ENCODE assay signal across 9 cellular contexts in the genomic region with DNA sequence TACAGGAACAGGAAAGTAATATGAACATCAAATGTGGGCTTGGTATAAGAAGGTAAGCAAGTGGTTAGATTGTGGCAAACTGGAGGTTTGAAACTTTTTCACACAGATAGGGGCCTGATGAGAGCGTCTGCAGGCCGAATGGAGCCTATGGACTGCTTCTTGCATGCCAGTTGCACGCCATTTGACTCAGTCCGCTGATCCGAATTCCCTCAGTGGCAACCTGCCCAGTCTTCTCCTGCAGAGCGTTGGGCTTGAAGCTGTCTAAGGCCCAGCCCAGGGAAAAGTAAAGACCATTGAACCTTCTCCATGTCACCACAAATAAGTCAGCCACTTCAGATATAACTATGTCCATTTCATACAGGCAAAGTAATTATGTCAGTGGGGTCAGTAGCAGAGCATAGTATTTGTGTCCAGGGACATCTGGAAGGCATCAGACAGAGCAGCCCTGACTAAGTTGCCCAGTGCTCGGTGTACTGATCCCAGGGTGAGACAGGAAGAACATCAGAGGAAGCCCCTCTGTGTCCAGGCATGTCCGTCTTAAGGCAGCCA. TPM values are rescaled to one million over a fixed set of nuclear protein-coding genes. Genes with fewer than 3 reads are reported as not detected.
DNase-seq lines count a peak whose midpoint lies in the region; ATAC-seq and TF ChIP-seq lines count a peak whose summit lies in the region.
"Had no signal": no experiment of that assay in that cellular context is flagged by ENCODE, and none has a peak within 500 bp of the region (broad histone marks: within the 10 kb centered on the region; RNA-seq: fewer than 3 reads in every experiment).

No MANE protein-coding gene starts in this region.

- no peak overlapping the region for H3K4me3 ChIP-seq in WERI-Rb-1 (ENCODE audit: low read depth, low read length)
- H3K4me3 ChIP-seq in effector memory CD4-positive, alpha-beta T cell (ENCODE audit: insufficient read depth, low read depth, low read length, poor library complexity, severe bottlenecking): no peak overlapping the region
- H3K4me3 ChIP-seq in skeletal muscle tissue (ENCODE audit: low read length in 3 of 3): no peak overlapping the region
- H3K4me3 ChIP-seq in trophoblast cell (ENCODE audit: low read depth, low read length): no peak overlapping the region

- H3K9ac ChIP-seq in skeletal muscle tissue (ENCODE audit: low read depth in 1 of 3, low read length in 3 of 3) (no peak overlapping the region), trophoblast cell (ENCODE audit: low read length) (no peak overlapping the region)

- H3K4me2 ChIP-seq in trophoblast cell (ENCODE audit: low read length): no peak overlapping the region

- H3K4me1 ChIP-seq in effector memory CD4-positive, alpha-beta T cell (ENCODE audit: control insufficient read depth, insufficient read depth, low read length, poor library complexity, severe bottlenecking): peaks cover 47% of the 10 kb centered on the region
- H3K4me1 ChIP-seq in skeletal muscle tissue (ENCODE audit: control insufficient read depth in 3 of 3, insufficient read depth in 3 of 3, low read length in 3 of 3) (peaks cover 48 to 60% (median 49%) of the 10 kb centered on the region in 3 donors), trophoblast cell (ENCODE audit: control insufficient read depth in 1 of 2, insufficient read depth in 2 of 2, low read length in 2 of 2) (peaks cover 5 to 17% of the 10 kb centered on the region in 2 experiments)

- no CpG with 5 or more reads among the region's 8 CpGs for WGBS in trophoblast cell (ENCODE audit: extremely low coverage, insufficient coverage, insufficient read length)

- H3K4ac ChIP-seq in trophoblast cell (ENCODE audit: low read depth, low read length): no peak overlapping the region

- no peak overlapping the region for H2BK5ac ChIP-seq in trophoblast cell (ENCODE audit: low read depth, low read length, poor library complexity)

- H3K36me3 ChIP-seq in WERI-Rb-1 (peaks cover 20% of the 10 kb centered on the region), skeletal muscle tissue (ENCODE audit: control insufficient read depth in 3 of 3, insufficient read depth in 3 of 3, low read length in 3 of 3) (peaks cover 9 to 21% (median 19%) of the 10 kb centered on the region in 3 donors), trophoblast cell (ENCODE audit: control insufficient read depth in 1 of 2, insufficient read depth in 2 of 2, low read length in 2 of 2) (peaks cover 9 to 26% of the 10 kb centered on the region in 2 experiments)
- H3K36me3 ChIP-seq in effector memory CD4-positive, alpha-beta T cell (ENCODE audit: control insufficient read depth, insufficient read depth, low read length): peaks cover 13% of the 10 kb centered on the region

- peaks cover 6% of the 10 kb centered on the region for H3K79me1 ChIP-seq in trophoblast cell (ENCODE audit: low read length)

- H4K8ac ChIP-seq in trophoblast cell (ENCODE audit: low read depth, low read length): no peak overlapping the region

- no peak overlapping the region for H3K14ac ChIP-seq in trophoblast cell (ENCODE audit: low read length)

- no peak overlapping the region for H3K18ac ChIP-seq in trophoblast cell (ENCODE audit: low read length)

- H4K12ac ChIP-seq in trophoblast cell (ENCODE audit: low read depth, low read length): no peak overlapping the region

- H3K9me3 ChIP-seq in WERI-Rb-1 (ENCODE audit: severe bottlenecking): no peaks in the 10 kb centered on the region
- H3K9me3 ChIP-seq in effector memory CD4-positive, alpha-beta T cell (ENCODE audit: control insufficient read depth, low read length): no peaks in the 10 kb centered on the region
- H3K9me3 ChIP-seq in skeletal muscle tissue (ENCODE audit: control insufficient read depth in 3 of 3, low read length in 3 of 3): no peaks in the 10 kb centered on the region
- no peaks in the 10 kb centered on the region for H3K9me3 ChIP-seq in trophoblast cell (ENCODE audit: insufficient read depth, low read depth, low read length)

- DNase-seq in GM03348 (ENCODE audit: low spot score): peak; percentile 51
- DNase-seq in WERI-Rb-1: peak; percentile 25
- DNase-seq in effector memory CD4-positive, alpha-beta T cell: no peak
- no peak for DNase-seq in NCI-H69 (lab: John Stamatoyannopoulos, UW)
- DNase-seq in trophoblast cell: no peak
- no peak for DNase-seq in dermis blood vessel endothelial cell
- DNase-seq: cerebellar nuclear complex had no signal

- H4K91ac ChIP-seq in trophoblast cell (ENCODE audit: low read depth, low read length): no peak overlapping the region

- no peak for ATAC-seq in GM21723 (IDR thresholded peaks at IDR 0.05; ENCODE audit: unreplicated experiment)

- no peak overlapping the region for H2AK5ac ChIP-seq in trophoblast cell (ENCODE audit: low read length)

- H2AFZ ChIP-seq in trophoblast cell (ENCODE audit: insufficient read depth, low read length, poor library complexity): no peak overlapping the region

- no peak overlapping the region for H2BK120ac ChIP-seq in trophoblast cell (ENCODE audit: insufficient read depth, low read length, poor library complexity)

- no peaks in the 10 kb centered on the region for H3K27me3 ChIP-seq in WERI-Rb-1 (ENCODE audit: insufficient read depth, low read depth, severe bottlenecking)
- no peaks in the 10 kb centered on the region for H3K27me3 ChIP-seq in effector memory CD4-positive, alpha-beta T cell (replicated peaks; ENCODE audit: control insufficient read depth, insufficient read depth, low read length, poor library complexity, severe bottlenecking)
- no peaks in the 10 kb centered on the region for H3K27me3 ChIP-seq in skeletal muscle tissue (ENCODE audit: control insufficient read depth in 3 of 3, insufficient read depth in 3 of 3, low read length in 3 of 3)
- no peaks in the 10 kb centered on the region for H3K27me3 ChIP-seq in trophoblast cell (ENCODE audit: insufficient read depth, low read length)

- H2BK12ac ChIP-seq in trophoblast cell (ENCODE audit: low read length): no peak overlapping the region

- H3K79me2 ChIP-seq in trophoblast cell (ENCODE audit: control insufficient read depth, insufficient read depth, low read length, poor library complexity): peaks cover 3% of the 10 kb centered on the region

- H3K27ac ChIP-seq in WERI-Rb-1 (no peak overlapping the region), skeletal muscle tissue (ENCODE audit: low read depth, low read length) (peak overlapping the region; percentile 97), trophoblast cell (ENCODE audit: low read depth, low read length) (no peak overlapping the region)
- peak overlapping the region; percentile 72 for H3K27ac ChIP-seq in effector memory CD4-positive, alpha-beta T cell (ENCODE audit: insufficient read depth, low read length, poor library complexity, severe bottlenecking)

- no peak overlapping the region for H3K23ac ChIP-seq in trophoblast cell (ENCODE audit: low read length)

- TF ChIP-seq CTCF in WERI-Rb-1 (IDR thresholded peaks at IDR 0.05; ENCODE audit: low read depth, low read length): no peak

RNA-seq across cellular contexts. Expression of a gene that starts 45.9 kb away (rescaled TPM):
- total RNA-seq in skeletal muscle tissue: 29.7 TPM
- polyA plus RNA-seq in trophoblast cell (2013): 38.2 and 38.5 TPM in 2 replicates
- 92.4 and 113 TPM in 2 replicates for total RNA-seq in dermis blood vessel endothelial cell

Comparison
In these comparisons a context has a peak if more than half of its experiments do, and no peak if none do; other contexts are left out.
1. DNase-seq: peak in GM03348 (single experiment) and WERI-Rb-1 (single experiment); none in effector memory CD4-positive, alpha-beta T cell (0 of 3), NCI-H69 (single experiment), trophoblast cell (0 of 2) and dermis blood vessel endothelial cell (single experiment).
2. H3K27ac ChIP-seq: peak in effector memory CD4-positive, alpha-beta T cell (single experiment) and skeletal muscle tissue (single experiment); none in WERI-Rb-1 (single experiment) and trophoblast cell (single experiment).